8 cellular contexts compared by ENCODE assay signal in the genomic region with DNA sequence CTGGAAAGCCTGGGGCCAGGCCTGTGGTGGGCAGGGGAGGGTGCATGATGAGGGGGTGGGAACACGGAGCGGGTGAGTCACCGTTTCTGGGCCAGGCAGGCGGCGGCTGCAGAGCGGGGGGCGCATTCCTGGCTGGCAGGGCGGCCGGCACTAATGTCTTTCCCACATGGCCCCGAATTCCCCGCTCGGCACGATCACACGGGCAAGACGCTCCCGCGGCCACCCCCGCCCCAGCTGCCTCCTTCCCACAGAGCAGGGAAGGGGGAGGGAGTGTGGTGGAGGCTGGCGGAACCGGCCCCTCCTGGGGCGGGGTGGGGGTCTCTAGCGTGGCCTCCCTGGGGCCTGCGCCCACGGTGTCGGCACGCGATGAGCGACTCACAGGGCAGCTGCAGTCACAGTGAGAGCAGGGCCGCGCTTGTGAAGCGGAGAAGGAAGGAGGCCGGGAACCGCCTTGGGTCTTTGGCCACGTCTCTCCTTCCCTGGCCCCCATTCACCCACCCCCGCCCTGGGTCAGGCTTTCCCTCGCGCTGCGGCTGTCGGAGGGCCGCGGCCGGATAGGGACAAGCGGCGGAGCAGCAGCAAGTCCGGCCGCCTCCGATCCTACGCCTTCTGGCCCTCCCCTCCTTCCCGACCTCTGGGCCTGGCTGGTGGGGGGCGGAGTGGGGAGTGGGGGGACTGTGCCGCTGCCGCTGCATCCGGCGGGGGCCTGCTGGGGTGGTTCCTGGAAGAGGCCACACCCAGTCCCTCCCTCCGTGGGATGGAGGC. TPM values are rescaled to one million over a fixed set of nuclear protein-coding genes. Genes with fewer than 3 reads are reported as not detected.
DNase-seq lines count a peak whose midpoint lies in the region; ATAC-seq and TF ChIP-seq lines count a peak whose summit lies in the region.

No MANE protein-coding gene starts in this region.

- H3K27me3 ChIP-seq in neural progenitor cell, result peaks cover 30% of the 10 kb centered on the region

- peaks cover 30% of the 10 kb centered on the region for H3K27me3 Mint-ChIP-seq in activated T-cell treated with anti-CD3 and anti-CD28 coated beads, Interleukin-2, amount 50 U/mL, for 24 hours
- peaks cover 5% of the 10 kb centered on the region for H3K27me3 Mint-ChIP-seq in neural progenitor cell (ENCODE audit: insufficient read depth, low read depth)

- H3K36me3 ChIP-seq in neural progenitor cell, result no peaks in the 10 kb centered on the region

- peak overlapping the region; percentile 50 for H3K4me3 ChIP-seq in fibroblast of villous mesenchyme (ENCODE audit: low read depth, low read length)
- H3K4me3 ChIP-seq in neural progenitor cell, result peak overlapping the region; percentile 34

- H3F3A ChIP-seq in neural progenitor cell (ENCODE audit: low read depth), result peaks cover 58% of the 10 kb centered on the region

- H3K9me3 ChIP-seq in neural progenitor cell (ENCODE audit: low read depth), result no peaks in the 10 kb centered on the region

- no peak for ATAC-seq in GM19397 (IDR thresholded peaks at IDR 0.05; ENCODE audit: unreplicated experiment)

- no peak overlapping the region for H3K9ac ChIP-seq in neural progenitor cell

- peak overlapping the region; percentile 64 for H2AFZ ChIP-seq in neural progenitor cell (replicated peaks)

- peaks cover 26% of the 10 kb centered on the region for H3K4me1 Mint-ChIP-seq in activated T-cell treated with anti-CD3 and anti-CD28 coated beads, Interleukin-2, amount 50 U/mL, for 24 hours (ENCODE audit: low read depth)
- H3K4me1 Mint-ChIP-seq in neural progenitor cell, result peaks cover 68% of the 10 kb centered on the region

- H3K27ac Mint-ChIP-seq in activated T-cell treated with anti-CD3 and anti-CD28 coated beads, Interleukin-2, amount 50 U/mL, for 24 hours, result peak overlapping the region; percentile 66
- H3K27ac Mint-ChIP-seq in neural progenitor cell, result peak overlapping the region; percentile 97

- no peak for TF ChIP-seq CTCF in fibroblast of villous mesenchyme (IDR thresholded peaks at IDR 0.05; ENCODE audit: insufficient read depth, low read depth, low read length)
- no peak for TF ChIP-seq CTCF in neural progenitor cell (IDR thresholded peaks at IDR 0.05)

- H3K4me1 ChIP-seq in neural progenitor cell, result peaks cover 55% of the 10 kb centered on the region

- no peaks in the 10 kb centered on the region for H3K79me2 ChIP-seq in neural progenitor cell (ENCODE audit: low read depth)

- H3K27ac ChIP-seq in neural progenitor cell, result no peak overlapping the region

- H3K4me3 Mint-ChIP-seq in activated T-cell treated with anti-CD3 and anti-CD28 coated beads, Interleukin-2, amount 50 U/mL, for 24 hours, result peak overlapping the region; percentile 57
- H3K4me3 Mint-ChIP-seq in neural progenitor cell, result peak overlapping the region; percentile 81

- DNase-seq in COLO668 (lab: John Stamatoyannopoulos, UW; ENCODE audit: unreplicated experiment) (peak; percentile 48), HT1080 (ENCODE audit: low read depth) (peak; percentile 82), fibroblast of villous mesenchyme (ENCODE audit: low read depth) (peak; percentile 91), neural progenitor cell (ENCODE audit: low spot score) (peak; percentile 76), NCI-H2171 treated with DMSO at 0.1 percent for 48 hours (lab: John Stamatoyannopoulos, UW) (no peak)
- peak; percentile 56 for DNase-seq in activated T-cell treated with anti-CD3 and anti-CD28 coated beads, Interleukin-2, amount 50 U/mL, for 24 hours
- DNase-seq in activated effector memory CD4-positive, alpha-beta T cell treated with Interleukin-2 at 50 U/mL for 16 hours, result no peak

- H3K4me2 ChIP-seq in neural progenitor cell, result peak overlapping the region; percentile 76

- H4K20me1 ChIP-seq in neural progenitor cell (ENCODE audit: low read depth), result no peaks in the 10 kb centered on the region

- H3K9me3 Mint-ChIP-seq in activated T-cell treated with anti-CD3 and anti-CD28 coated beads, Interleukin-2, amount 50 U/mL, for 24 hours, result no peaks in the 10 kb centered on the region
- no peaks in the 10 kb centered on the region for H3K9me3 Mint-ChIP-seq in neural progenitor cell

- H3K36me3 Mint-ChIP-seq in activated T-cell treated with anti-CD3 and anti-CD28 coated beads, Interleukin-2, amount 50 U/mL, for 24 hours (ENCODE audit: low read depth), result no peaks in the 10 kb centered on the region
- H3K36me3 Mint-ChIP-seq in neural progenitor cell, result no peaks in the 10 kb centered on the region

RNA-seq across cellular contexts. Expression of gene CXXC5, which starts 48.9 kb away (rescaled TPM):
- total RNA-seq in HT1080 (2014; rRNA removed; shearing (Covaris generic)), result 49.4 and 54.9 TPM in 2 replicates
- 29.7 and 30.4 TPM in 2 replicates for polyA plus RNA-seq in HT1080 (2015; cell fraction: cytosol; rRNA removed)
- 19.3 and 19.5 TPM in 2 replicates for polyA plus RNA-seq in HT1080 (2015; cell fraction: nucleus; rRNA removed)
- total RNA-seq in fibroblast of villous mesenchyme, result 75.4 and 79.5 TPM in 2 replicates
- 17.2 and 25.6 TPM in 2 replicates for total RNA-seq in neural progenitor cell (ENCODE audit: low replicate concordance)

Comparison
In these comparisons a context has a peak if more than half of its experiments do, and no peak if none do; other contexts are left out.
1. DNase-seq: peak in COLO668 (single experiment), HT1080 (single experiment), activated T-cell treated with anti-CD3 and anti-CD28 coated beads, Interleukin-2, amount 50 U/mL, for 24 hours (single experiment), fibroblast of villous mesenchyme (single experiment) and neural progenitor cell (single experiment); none in NCI-H2171 treated with DMSO at 0.1 percent for 48 hours (single experiment) and activated effector memory CD4-positive, alpha-beta T cell treated with Interleukin-2 at 50 U/mL for 16 hours (single experiment).